In genomic region chr11:794766-795637, GRCh38 we compare ENCODE assay signal across 8 cellular contexts. TPM values are rescaled to one million over a fixed set of nuclear protein-coding genes. Genes with fewer than 3 reads are reported as not detected.
DNase-seq lines count a peak whose midpoint lies in the region; ATAC-seq and TF ChIP-seq lines count a peak whose summit lies in the region.

No MANE protein-coding gene starts in this region.

- DNase-seq in activated T-cell treated with anti-CD3 and anti-CD28 coated beads, Interleukin-2, amount 50 U/mL, for 4 hours: no peak
- DNase-seq in activated T-cell treated with anti-CD3 and anti-CD28 coated beads for 4 hours (no peak), right atrium auricular region (ENCODE audit: low spot score) (no peak), tibial nerve (ENCODE audit: low spot score in 2 of 2) (no peak), MV-4-11 (lab: John Stamatoyannopoulos, UW) (no peak), NCI-H345 (lab: John Stamatoyannopoulos, UW) (no peak)

- H3K27ac ChIP-seq in VCaP (peak overlapping the region; percentile 89), right atrium auricular region (peak overlapping the region in 1 of 2 donors; percentile 69), tibial nerve (peak overlapping the region; percentile 52 to 91 (median 84))

- H3K4me1 Mint-ChIP-seq in activated T-cell treated with anti-CD3 and anti-CD28 coated beads, Interleukin-2, amount 50 U/mL, for 4 hours (ENCODE audit: low read depth): peaks cover 9% of the 10 kb centered on the region

- no peaks in the 10 kb centered on the region for H3K27me3 Mint-ChIP-seq in activated T-cell treated with anti-CD3 and anti-CD28 coated beads, Interleukin-2, amount 50 U/mL, for 4 hours (ENCODE audit: low read depth)

- H3K36me3 Mint-ChIP-seq in activated T-cell treated with anti-CD3 and anti-CD28 coated beads, Interleukin-2, amount 50 U/mL, for 4 hours (ENCODE audit: insufficient read depth): peaks cover 7% of the 10 kb centered on the region

- no peak for TF ChIP-seq POLR2A in tibial nerve (IDR thresholded peaks at IDR 0.05)

- no peak for TF ChIP-seq EP300 in tibial nerve (IDR thresholded peaks at IDR 0.05)

- no peak for TF ChIP-seq CTCF in VCaP (conservative IDR thresholded peaks at IDR 0.05)
- TF ChIP-seq CTCF in right atrium auricular region (IDR thresholded peaks at IDR 0.05): no peak
- no peak for TF ChIP-seq CTCF in tibial nerve (IDR thresholded peaks at IDR 0.05)

- H3K9me3 Mint-ChIP-seq in activated T-cell treated with anti-CD3 and anti-CD28 coated beads, Interleukin-2, amount 50 U/mL, for 4 hours: no peaks in the 10 kb centered on the region

- peak overlapping the region; percentile 93 for H3K4me3 Mint-ChIP-seq in activated T-cell treated with anti-CD3 and anti-CD28 coated beads, Interleukin-2, amount 50 U/mL, for 4 hours

- 63 to 82% methylated on average over 22 to 36 of the region's 38 CpGs for WGBS in tibial nerve, 2 donors

- peaks cover 0 to 3% of the 10 kb centered on the region in 2 donors for H3K27me3 ChIP-seq in right atrium auricular region
- H3K27me3 ChIP-seq in tibial nerve: peaks cover 0 to 11% of the 10 kb centered on the region in 2 donors

- H3K4me3 ChIP-seq in right atrium auricular region (peak overlapping the region; percentile 59 to 68), tibial nerve (peak overlapping the region; percentile 66 to 94 (median 81))

- ATAC-seq in activated T-cell treated with anti-CD3 and anti-CD28 coated beads, Interleukin-2, amount 50 U/mL, for 4 hours: no peak
- ATAC-seq in GM19397 (IDR thresholded peaks at IDR 0.05; ENCODE audit: unreplicated experiment): no peak

- H3K36me3 ChIP-seq in right atrium auricular region (no peaks in the 10 kb centered on the region), tibial nerve (peaks cover 0 to 50% (median 0%) of the 10 kb centered on the region in 3 donors)

- H3K9me3 ChIP-seq in right atrium auricular region (no peaks in the 10 kb centered on the region), tibial nerve (no peaks in the 10 kb centered on the region)

- peaks cover 0 to 39% of the 10 kb centered on the region in 2 donors for H3K4me1 ChIP-seq in right atrium auricular region
- H3K4me1 ChIP-seq in tibial nerve: peaks cover 0 to 38% (median 22%) of the 10 kb centered on the region in 4 donors

RNA-seq across cellular contexts. Expression of gene SLC25A22, which starts 3.1 kb away (rescaled TPM):
- 100 to 1,000 TPM; 156 to 166 (median 161) TPM for total RNA-seq in activated T-cell treated with anti-CD3 and anti-CD28 coated beads, Interleukin-2, amount 50 U/mL, for 4 hours
- total RNA-seq in right atrium auricular region: 1 to 10 TPM; 2.7 to 5.6 TPM
- total RNA-seq in tibial nerve: 10 to 100 TPM in 2 of 4 donors, 1 to 10 TPM in 2; 8.0 to 17.5 (median 10.0) TPM

RNA-seq across cellular contexts. Expression of gene CEND1, which starts 5.1 kb away (rescaled TPM):
- total RNA-seq in activated T-cell treated with anti-CD3 and anti-CD28 coated beads, Interleukin-2, amount 50 U/mL, for 4 hours: 1 to 10 TPM; 1.6 to 1.8 (median 1.7) TPM
- 1 to 10 TPM in 1 of 2 donors, not detected in 1; 1.1 TPM for total RNA-seq in right atrium auricular region
- not detected for total RNA-seq in tibial nerve

RNA-seq across cellular contexts. Expression of gene PIDD1, which starts 10.0 kb away (rescaled TPM):
- total RNA-seq in activated T-cell treated with anti-CD3 and anti-CD28 coated beads, Interleukin-2, amount 50 U/mL, for 4 hours: 10 to 100 TPM; 12.6 to 18.4 (median 17.5) TPM
- total RNA-seq in right atrium auricular region (10 to 100 TPM in 1 of 2 donors, 1 to 10 TPM in 1; 6.0 to 12.1 TPM), tibial nerve (10 to 100 TPM; 32.2 to 67.5 (median 35.9) TPM)

RNA-seq across cellular contexts. Expression of gene RPLP2, which starts 14.8 kb away (rescaled TPM):
- 1,000 to 10,000 TPM; 3,528 to 3,995 (median 3,711) TPM for total RNA-seq in activated T-cell treated with anti-CD3 and anti-CD28 coated beads, Interleukin-2, amount 50 U/mL, for 4 hours
- 100 to 1,000 TPM; 145 to 384 TPM for total RNA-seq in right atrium auricular region
- total RNA-seq in tibial nerve: 100 to 1,000 TPM; 404 to 765 (median 584) TPM

RNA-seq across cellular contexts. Expression of gene GATD1, which starts 17.7 kb away (rescaled TPM):
- total RNA-seq in activated T-cell treated with anti-CD3 and anti-CD28 coated beads, Interleukin-2, amount 50 U/mL, for 4 hours: 10 to 100 TPM; 48.3 to 49.8 (median 49.7) TPM
- total RNA-seq in right atrium auricular region (10 to 100 TPM; 13.3 to 29.8 TPM), tibial nerve (10 to 100 TPM; 22.1 to 41.4 (median 27.3) TPM)

Comparison
In these comparisons a context has a peak if more than half of its experiments do, and no peak if none do; other contexts are left out.
1. RNA of gene SLC25A22, which starts 3.1 kb away (total RNA-seq): 156 to 166 TPM in activated T-cell treated with anti-CD3 and anti-CD28 coated beads, Interleukin-2, amount 50 U/mL, for 4 hours; 8.0 to 17.5 TPM in tibial nerve and 2.7 to 5.6 TPM in right atrium auricular region; every median in the first group is over 4 times any median in the second.